Comparison of ENCODE assay signal across 34 cellular contexts in the genomic region with DNA sequence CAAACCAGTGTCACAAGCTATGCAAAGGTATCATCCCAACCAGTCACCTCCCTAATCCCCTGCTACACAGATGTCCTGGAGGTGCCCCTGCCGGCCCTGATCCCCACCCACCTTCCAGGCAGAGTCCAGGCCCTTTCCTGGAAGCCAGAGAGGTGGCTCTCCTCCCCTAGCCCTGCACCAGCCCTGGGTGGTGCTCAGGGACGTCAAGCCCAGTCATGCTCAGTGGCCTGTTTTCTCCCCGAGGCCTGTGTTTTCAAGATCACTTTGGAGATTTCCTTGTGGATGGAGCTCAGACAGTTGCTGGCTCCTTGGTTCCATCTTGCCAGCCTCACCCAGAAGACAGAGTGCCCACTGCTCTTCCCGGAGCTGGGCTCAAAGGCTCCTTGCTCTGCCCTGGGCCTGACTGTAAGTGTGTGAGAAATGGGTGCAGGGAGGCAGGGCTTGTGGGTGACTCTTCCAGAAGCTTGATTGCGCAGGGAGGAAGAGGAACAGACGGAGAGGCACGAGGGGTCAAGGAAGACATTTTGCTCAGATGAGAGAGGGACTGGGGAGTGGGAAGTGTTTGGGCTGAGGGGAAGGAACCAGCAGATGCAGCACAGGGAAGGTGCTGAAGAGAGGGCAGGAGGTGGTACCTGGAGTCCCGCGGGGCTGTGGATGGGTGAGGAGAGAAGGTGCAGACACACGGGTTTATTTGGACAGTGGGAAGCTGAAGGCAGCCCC. TPM values are rescaled to one million over a fixed set of nuclear protein-coding genes. Genes with fewer than 3 reads are reported as not detected.
A peak's percentile ranks its signal among the peaks of the same experiment; 100 is the strongest.
DNase-seq lines count a peak whose midpoint lies in the region; ATAC-seq and TF ChIP-seq lines count a peak whose summit lies in the region.
"Had no signal": no experiment of that assay in that cellular context is flagged by ENCODE, and none has a peak within 500 bp of the region (broad histone marks: within the 10 kb centered on the region; RNA-seq: fewer than 3 reads in every experiment).

No MANE protein-coding gene starts in this region.

- intact Hi-C loops in posterior vena cava (cut with DNase I): loop anchor here (10.0 kb wide), 2 partner anchors 99 to 449 kb away; no protein-coding TSS in a partner anchor

- no peaks in the 10 kb centered on the region for H3K9me3 ChIP-seq in tibial nerve
- H3K9me3 ChIP-seq: breast epithelium, gastroesophageal sphincter, MG63, psoas muscle, uterus had no signal

- H3K36me3 ChIP-seq in tibial nerve: no peaks in the 10 kb centered on the region
- H3K36me3 ChIP-seq: breast epithelium, gastroesophageal sphincter, MG63, uterus had no signal

- peak; percentile 51 for ATAC-seq in esophagus mucosa
- ATAC-seq: activated CD8-positive, alpha-beta T cell treated with anti-CD3 and anti-CD28 coated beads, Interleukin-2, amount 10 ng/mL, durations not matched to agents 7 days and 5 days; activated naive CD4-positive, alpha-beta T cell treated with anti-CD3 and anti-CD28 coated beads, Interleukin-2, amount 50 U/mL, for 72 hours; gastroesophageal sphincter; PC-3; psoas muscle; Right ventricle myocardium inferior had no signal

- TF ChIP-seq POLR2A in tibial nerve (IDR thresholded peaks at IDR 0.05): no peak

- H3K27me3 ChIP-seq in HL-60 (ENCODE audit: insufficient read depth, poor library complexity, severe bottlenecking): no peaks in the 10 kb centered on the region
- H3K27me3 ChIP-seq in tibial nerve: no peaks in the 10 kb centered on the region
- H3K27me3 ChIP-seq: breast epithelium, gastroesophageal sphincter, hepatocyte, MG63, uterus had no signal

- DNase-seq in activated effector memory CD4-positive, alpha-beta T cell treated with anti-CD3 and anti-CD28 coated beads, Interleukin-2, amount 50 U/mL, for 16 hours: peak; percentile 24
- no peak for DNase-seq in activated effector memory CD4-positive, alpha-beta T cell treated with Interleukin-2 at 50 U/mL for 16 hours
- DNase-seq in HL-60 (ENCODE audit: low read depth in 1 of 2, low spot score in 1 of 2) (peak; percentile 32 to 54), posterior vena cava (ENCODE audit: low spot score) (peak; percentile 53), tibial nerve (ENCODE audit: low spot score in 2 of 2) (no peak), GM10266 (ENCODE audit: extremely low spot score) (no peak), NCI-H2227 treated with DMSO at 0.1 percent for 48 hours (lab: John Stamatoyannopoulos, UW) (no peak)
- DNase-seq: activated CD4-positive, alpha-beta T cell treated with anti-CD3 and anti-CD28 coated beads for 4 hours; activated CD8-positive, alpha-beta T cell treated with anti-CD3 and anti-CD28 coated beads, Interleukin-2, amount 10 ng/mL, durations not matched to agents 7 days and 5 days; amygdala; CD8-positive, alpha-beta memory T cell; GOT3; KBM-7; mesendoderm; MG63; NCI-H1105; NCI-H187; NCI-H510A treated with DMSO at 0.1 percent for 48 hours; nucleus accumbens; PC-3; psoas muscle; stimulated activated CD4-positive, alpha-beta T cell treated with anti-CD3 and anti-CD28 coated beads, Interleukin-15, amount 100 ng/mL, for 24 hours; stimulated activated naive CD4-positive, alpha-beta T cell; uterus had no signal

- H3K4me3 ChIP-seq in HL-60 (replicated peaks; ENCODE audit: insufficient read depth, low read length) (no peak overlapping the region), tibial nerve (no peak overlapping the region)
- H3K4me3 ChIP-seq: breast epithelium, gastroesophageal sphincter, hepatocyte, MG63, psoas muscle, uterus had no signal

- H3K27ac ChIP-seq in HL-60 (replicated peaks): no peak overlapping the region
- no peak overlapping the region for H3K27ac ChIP-seq in tibial nerve
- H3K27ac ChIP-seq: breast epithelium, gastroesophageal sphincter, hepatocyte, psoas muscle, uterus, VCaP had no signal

- TF ChIP-seq CTCF in HL-60 (IDR thresholded peaks at IDR 0.05; ENCODE audit: insufficient read depth, low read length): no peak
- no peak for TF ChIP-seq CTCF in tibial nerve (IDR thresholded peaks at IDR 0.05)
- no peak for TF ChIP-seq CTCF in GM10266 (IDR thresholded peaks at IDR 0.05; ENCODE audit: control insufficient read depth, insufficient read depth, low read depth, missing control alignments)

- WGBS in tibial nerve, 2 donors: 74 to 75% methylated on average over 10 of the region's 10 CpGs

- H3K4me1 ChIP-seq in tibial nerve: peaks cover 0 to 11% (median under 1%) of the 10 kb centered on the region in 4 donors
- H3K4me1 ChIP-seq: breast epithelium, psoas muscle, uterus had no signal

- TF ChIP-seq EP300 in tibial nerve (IDR thresholded peaks at IDR 0.05): peak in 1 of 2 donors; percentile 12

RNA-seq across cellular contexts. Expression of a gene that starts 11.3 kb away (rescaled TPM):
- total RNA-seq in esophagus mucosa: 1.0 TPM
- total RNA-seq in posterior vena cava: 1 to 10 TPM; 2.5 to 4.9 TPM
- 1 to 10 TPM in 1 of 4 donors, under 1 TPM in 2, not detected in 1; 0.63 to 3.3 (median 0.90) TPM for total RNA-seq in tibial nerve
- total RNA-seq: activated CD8-positive, alpha-beta T cell treated with anti-CD3 and anti-CD28 coated beads, Interleukin-2, amount 10 ng/mL, durations not matched to agents 7 days and 5 days; activated naive CD4-positive, alpha-beta T cell treated with anti-CD3 and anti-CD28 coated beads, Interleukin-2, amount 50 U/mL, for 72 hours; activated T-helper 2 cell treated with anti-CD3 and anti-CD28 coated beads, Interferon-gamma antibody, Interleukin-2, Interleukin-4, amounts not matched to agents 10 μg/mL and 5 μg/mL and 100 μg/mL, durations not matched to agents 14 hours and 24 hours and 36 hours; endothelial cell of umbilical vein; HT-29 had no signal

RNA-seq across cellular contexts. Expression of a gene that starts 24.6 kb away (rescaled TPM):
- 5.4 TPM for total RNA-seq in esophagus mucosa
- total RNA-seq in posterior vena cava: 10 to 100 TPM; 88.6 to 99.1 TPM
- 100 to 1,000 TPM; 102 to 135 (median 112) TPM for total RNA-seq in tibial nerve
- total RNA-seq: CD8-positive, alpha-beta memory T cell had no signal

Comparison
In these comparisons a context has a peak if more than half of its experiments do, and no peak if none do; other contexts are left out.
1. DNase-seq: peak in activated effector memory CD4-positive, alpha-beta T cell treated with anti-CD3 and anti-CD28 coated beads, Interleukin-2, amount 50 U/mL, for 16 hours (single experiment), HL-60 (2 of 2) and posterior vena cava (single experiment); none in activated effector memory CD4-positive, alpha-beta T cell treated with Interleukin-2 at 50 U/mL for 16 hours (single experiment), tibial nerve (0 of 2), GM10266 (single experiment) and NCI-H2227 treated with DMSO at 0.1 percent for 48 hours (single experiment).
2. RNA of a gene that starts 24.6 kb away (total RNA-seq): 102 to 135 TPM in tibial nerve and 88.6 to 99.1 TPM in posterior vena cava; 5.4 TPM in esophagus mucosa (single experiment); every median in the first group is over 10 times any median in the second.